Comparison of ENCODE assay signal across 8 cellular contexts in genomic region chr19:37172368-37173366, GRCh38. TPM values are rescaled to one million over a fixed set of nuclear protein-coding genes. Genes with fewer than 3 reads are reported as not detected.
DNase-seq lines count a peak whose midpoint lies in the region; ATAC-seq, FAIRE-seq and TF ChIP-seq lines count a peak whose summit lies in the region.

ZNF585A (minus strand) TSS chr19:37172695; CDS start chr19:37169910, 2,785 bp downstream.

- H3K36me3 Mint-ChIP-seq in T-cell, result peaks cover 36% of the 10 kb centered on the region

- intact Hi-C loops in left ventricle myocardium inferior (cut with micrococcal nuclease), result no loop called here
- intact Hi-C loops in posterior cingulate gyrus (cut with DNase I), result loop anchor here (5.0 kb wide), 2 partner anchors 45 to 200 kb away; partner anchors contain the start of gene ZNF383

- H3K27ac Mint-ChIP-seq in T-cell, result no peak within 1 kb of the TSS

- no peak for TF ChIP-seq EP300 in upper lobe of left lung (IDR thresholded peaks at IDR 0.05)

- peaks cover 7 to 29% (median 28%) of the 10 kb centered on the region in 3 donors for H3K9me3 Mint-ChIP-seq in T-cell

- H3K36me3 ChIP-seq in left ventricle myocardium inferior (peaks cover 29% of the 10 kb centered on the region), upper lobe of left lung (peaks cover 3 to 26% (median 21%) of the 10 kb centered on the region in 4 donors)

- DNase-seq in GM12892 (ENCODE audit: insufficient read length) (peak; percentile 42), NCI-H1417 treated with DMSO at 0.1 percent for 48 hours (lab: John Stamatoyannopoulos, UW) (peak; percentile 90), T-cell (peak; percentile 85 to 92 (median 89)), amygdala (lab: John Stamatoyannopoulos, UW) (peak; percentile 43 to 98 (median 90)), left ventricle myocardium inferior (peak; percentile 89), posterior cingulate gyrus (peak; percentile 84 to 99 (median 92)), upper lobe of left lung (peak; percentile 59 to 96)

- H3K4me1 ChIP-seq in left ventricle myocardium inferior, result peaks cover 13% of the 10 kb centered on the region
- peaks cover 8 to 12% (median 10%) of the 10 kb centered on the region in 4 donors for H3K4me1 ChIP-seq in upper lobe of left lung

- no peaks in the 10 kb centered on the region for H3K27me3 ChIP-seq in left ventricle myocardium inferior (ENCODE audit: low read depth)
- no peaks in the 10 kb centered on the region for H3K27me3 ChIP-seq in upper lobe of left lung

- peak within 1 kb of the TSS; percentile 89 for H3K4me3 ChIP-seq in left ventricle myocardium inferior
- peak within 1 kb of the TSS; percentile 58 to 82 (median 73) for H3K4me3 ChIP-seq in upper lobe of left lung

- peak within 1 kb of the TSS in 1 of 3 donors; percentile 45 for H3K4me3 Mint-ChIP-seq in T-cell

- peaks cover 0 to 6% (median 4%) of the 10 kb centered on the region in 3 donors for H3K4me1 Mint-ChIP-seq in T-cell

- peak; percentile 95 for ATAC-seq in HG02763 (IDR thresholded peaks at IDR 0.05; ENCODE audit: unreplicated experiment)
- ATAC-seq in T-cell (replicated peaks in 1 of 4), result peak; percentile 99 to 100 (median 99)
- peak; percentile 99 to 100 for ATAC-seq in upper lobe of left lung (ENCODE audit: low FRiP score in 2 of 2)

- H3K27ac ChIP-seq in left ventricle myocardium inferior (replicated peaks), result peak within 1 kb of the TSS; percentile 86
- H3K27ac ChIP-seq in upper lobe of left lung, result peak within 1 kb of the TSS; percentile 54 to 85 (median 78)

- 5 to 6% methylated on average over 30 of the region's 30 CpGs for WGBS in upper lobe of left lung, 2 donors

- H3K9me3 ChIP-seq in left ventricle myocardium inferior (replicated peaks) (peaks cover 27% of the 10 kb centered on the region), upper lobe of left lung (peaks cover 4 to 23% (median 20%) of the 10 kb centered on the region in 4 donors)

- peak; percentile 89 for FAIRE-seq in GM12892 (lab: Jason Lieb, UNC)

- POLR2A ChIA-PET in T-cell (lab: Charles Lee), result interaction anchor here in 1 of 2 donors (0.6 to 1.2 kb wide), 2 partner anchors 45 to 684 kb away, joined by 3 to 5 read pairs; partner anchors contain the start of gene ZNF383

- no peaks in the 10 kb centered on the region for H3K27me3 Mint-ChIP-seq in T-cell

- TF ChIP-seq CTCF in left ventricle myocardium inferior (IDR thresholded peaks at IDR 0.05; ENCODE audit: borderline replicate concordance) (peak; percentile 47), upper lobe of left lung (IDR thresholded peaks at IDR 0.05) (peak in 1 of 6 experiments; percentile 20)

- TF ChIP-seq POLR2A in GM12892 (IDR thresholded peaks at IDR 0.05; ENCODE audit: low read depth, low read length) (peak; percentile 69), upper lobe of left lung (IDR thresholded peaks at IDR 0.05) (peak in 1 of 4 donors; percentile 50)

- CTCF ChIA-PET in T-cell (lab: Charles Lee), result interaction anchor here in 1 of 2 donors (0.6 to 1.9 kb wide), 3 partner anchors 36 to 198 kb away, joined by 3 to 4 read pairs (median 4); partner anchors contain the start of gene ZNF527

RNA-seq across cellular contexts. Expression of gene ZNF585A, which starts in this region (rescaled TPM):
- polyA plus RNA-seq in GM12892 (2012; ENCODE audit: missing spikeins), result 15.0 TPM
- total RNA-seq in T-cell (10 to 100 TPM in 4 of 5 donors, 1 to 10 TPM in 1; 4.4 to 23.8 (median 14.2) TPM), left ventricle myocardium inferior (11.4 TPM), upper lobe of left lung (10 to 100 TPM in 1 of 6 donors, 1 to 10 TPM in 5; 2.8 to 10.9 (median 6.8) TPM)

Comparison
In these comparisons a context has a peak if more than half of its experiments do, and no peak if none do; other contexts are left out.
1. Peak in every context shown above with its lines: DNase-seq, ATAC-seq, H3K4me3 ChIP-seq and H3K27ac ChIP-seq.
2. DNase-seq: peak in every context shown above with its lines; median percentile 92 in posterior cingulate gyrus; 90 in NCI-H1417 treated with DMSO at 0.1 percent for 48 hours; 90 in amygdala; 89 in T-cell; 89 in left ventricle myocardium inferior; 78 in upper lobe of left lung; 42 in GM12892.